12 cellular contexts compared by ENCODE assay signal in the genomic region with DNA sequence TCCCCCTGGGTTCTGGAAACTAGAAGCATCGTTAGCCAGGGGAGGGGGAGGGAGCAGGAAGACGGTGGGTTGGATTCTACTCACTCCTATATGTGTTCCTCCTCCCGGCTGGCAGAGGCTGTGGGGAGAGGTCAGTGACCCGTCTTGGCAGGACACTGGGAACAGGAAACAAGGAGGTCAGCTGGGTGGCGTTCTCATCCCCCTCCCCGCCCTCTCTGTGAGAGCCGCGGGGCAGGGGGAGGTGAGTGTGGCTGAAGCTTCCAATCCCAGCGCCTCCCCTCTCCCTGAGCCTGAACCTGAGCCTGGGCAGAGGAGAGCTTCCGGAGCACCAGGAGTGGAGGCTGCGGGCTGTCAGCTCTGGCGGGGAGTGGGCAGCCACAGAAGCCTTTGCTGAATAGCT. TPM values are rescaled to one million over a fixed set of nuclear protein-coding genes. Genes with fewer than 3 reads are reported as not detected.
DNase-seq lines count a peak whose midpoint lies in the region; ATAC-seq and TF ChIP-seq lines count a peak whose summit lies in the region.
"Had no signal": no experiment of that assay in that cellular context is flagged by ENCODE, and none has a peak within 500 bp of the region (broad histone marks: within the 10 kb centered on the region; RNA-seq: fewer than 3 reads in every experiment).

No MANE protein-coding gene starts in this region.

- H3K27ac ChIP-seq in Peyer's patch (peak overlapping the region in 3 of 4 donors; percentile 83 to 92 (median 90)), tibial nerve (peak overlapping the region; percentile 1 to 90 (median 80))

- ATAC-seq in Right ventricle myocardium inferior (peak; percentile 30), GM19452 (IDR thresholded peaks at IDR 0.05; ENCODE audit: unreplicated experiment) (no peak)
- ATAC-seq: activated CD8-positive, alpha-beta memory T cell treated with anti-CD3 and anti-CD28 coated beads, Interleukin-2, amount 10 ng/mL, durations not matched to agents 7 days and 5 days; GM12878 had no signal

- no peaks in the 10 kb centered on the region for H3K9me3 ChIP-seq in Peyer's patch
- H3K9me3 ChIP-seq in mucosa of stomach (ENCODE audit: control insufficient read depth, low read length): no peaks in the 10 kb centered on the region
- H3K9me3 ChIP-seq in tibial nerve: peaks cover 0 to 4% (median 0%) of the 10 kb centered on the region in 4 donors

- no peak overlapping the region for H3K4me3 ChIP-seq in Peyer's patch
- H3K4me3 ChIP-seq in mucosa of stomach (ENCODE audit: low read length): no peak overlapping the region
- H3K4me3 ChIP-seq in tibial nerve: peak overlapping the region in 1 of 4 donors; percentile 3
- H3K4me3 ChIP-seq: GM12878 had no signal

- peak in 1 of 3 donors; percentile 70 for DNase-seq in Peyer's patch
- DNase-seq in Right ventricle myocardium inferior (ENCODE audit: missing footprints): peak; percentile 77
- DNase-seq in tibial nerve (ENCODE audit: low spot score in 2 of 2): peak; percentile 57 to 63
- DNase-seq in hippocampal formation (lab: John Stamatoyannopoulos, UW): no peak
- DNase-seq in dedifferentiated amniotic fluid mesenchymal stem cell (ENCODE audit: extremely low spot score): no peak
- no peak for DNase-seq in stimulated activated CD4-positive, alpha-beta T cell treated with anti-CD3 and anti-CD28 coated beads, Interleukin-4, amount 100 ng/mL, for 1 hour
- DNase-seq: activated CD8-positive, alpha-beta memory T cell treated with anti-CD3 and anti-CD28 coated beads, Interleukin-2, amount 10 ng/mL, durations not matched to agents 7 days and 5 days; NCI-H1092 treated with DMSO at 0.1 percent for 48 hours; NK-92 treated with Interleukin-12 subunit alpha and Interleukin-12 subunit beta, amount 100 ng/mL, for 24 hours had no signal

- 10 to 17% methylated on average over 8 to 12 of the region's 12 CpGs for WGBS in tibial nerve, 2 donors

- TF ChIP-seq POLR2A in Peyer's patch (IDR thresholded peaks at IDR 0.05): no peak
- no peak for TF ChIP-seq POLR2A in tibial nerve (IDR thresholded peaks at IDR 0.05)

- peaks cover 0 to 20% (median 0%) of the 10 kb centered on the region in 3 donors for H3K36me3 ChIP-seq in Peyer's patch
- peaks cover 9% of the 10 kb centered on the region for H3K36me3 ChIP-seq in mucosa of stomach (ENCODE audit: control insufficient read depth, insufficient read depth, low read length)
- H3K36me3 ChIP-seq in tibial nerve: peaks cover 0 to 8% (median 0%) of the 10 kb centered on the region in 3 donors

- H3K9ac ChIP-seq in mucosa of stomach (ENCODE audit: low read length): peak overlapping the region; percentile 81

- TF ChIP-seq CTCF in Peyer's patch (IDR thresholded peaks at IDR 0.05) (no peak), tibial nerve (IDR thresholded peaks at IDR 0.05) (no peak)

- H3K27me3 ChIP-seq in Peyer's patch (no peaks in the 10 kb centered on the region), mucosa of stomach (ENCODE audit: control insufficient read depth, insufficient read depth, low read length) (no peaks in the 10 kb centered on the region), tibial nerve (no peaks in the 10 kb centered on the region)

- TF ChIP-seq EP300 in tibial nerve (IDR thresholded peaks at IDR 0.05): peak in 1 of 2 donors; percentile 52

- H3K4me1 ChIP-seq in Peyer's patch: peaks cover 7 to 27% (median 13%) of the 10 kb centered on the region in 4 donors
- H3K4me1 ChIP-seq in mucosa of stomach (ENCODE audit: control insufficient read depth, insufficient read depth, low read length): peaks cover 46% of the 10 kb centered on the region
- H3K4me1 ChIP-seq in tibial nerve: peaks cover 0 to 70% (median 32%) of the 10 kb centered on the region in 4 donors

- intact Hi-C loops in Right ventricle myocardium inferior (cut with DNase I): no loop called here

RNA-seq across cellular contexts. Expression of a gene that starts 12.5 kb away (rescaled TPM):
- total RNA-seq in Peyer's patch (100 to 1,000 TPM in 2 of 4 donors, 10 to 100 TPM in 2; 61.1 to 173 (median 107) TPM), Right ventricle myocardium inferior (37.2 TPM), tibial nerve (10 to 100 TPM; 41.6 to 96.4 (median 55.1) TPM)
- total RNA-seq: activated CD8-positive, alpha-beta memory T cell treated with anti-CD3 and anti-CD28 coated beads, Interleukin-2, amount 10 ng/mL, durations not matched to agents 7 days and 5 days had no signal

RNA-seq across cellular contexts. Expression of a gene that starts 22.0 kb away (rescaled TPM):
- total RNA-seq in Peyer's patch (10 to 100 TPM in 1 of 4 donors, 1 to 10 TPM in 3; 1.1 to 61.1 (median 6.8) TPM), Right ventricle myocardium inferior (2.4 TPM), tibial nerve (10 to 100 TPM in 2 of 4 donors, 1 to 10 TPM in 2; 6.8 to 12.6 (median 9.8) TPM)

Comparison
In these comparisons a context has a peak if more than half of its experiments do, and no peak if none do; other contexts are left out.
1. DNase-seq: peak in Right ventricle myocardium inferior (single experiment) and tibial nerve (2 of 2); none in hippocampal formation (0 of 2), dedifferentiated amniotic fluid mesenchymal stem cell (single experiment) and stimulated activated CD4-positive, alpha-beta T cell treated with anti-CD3 and anti-CD28 coated beads, Interleukin-4, amount 100 ng/mL, for 1 hour (single experiment).